Comparison of ENCODE assay signal across 8 cellular contexts in the genomic region with DNA sequence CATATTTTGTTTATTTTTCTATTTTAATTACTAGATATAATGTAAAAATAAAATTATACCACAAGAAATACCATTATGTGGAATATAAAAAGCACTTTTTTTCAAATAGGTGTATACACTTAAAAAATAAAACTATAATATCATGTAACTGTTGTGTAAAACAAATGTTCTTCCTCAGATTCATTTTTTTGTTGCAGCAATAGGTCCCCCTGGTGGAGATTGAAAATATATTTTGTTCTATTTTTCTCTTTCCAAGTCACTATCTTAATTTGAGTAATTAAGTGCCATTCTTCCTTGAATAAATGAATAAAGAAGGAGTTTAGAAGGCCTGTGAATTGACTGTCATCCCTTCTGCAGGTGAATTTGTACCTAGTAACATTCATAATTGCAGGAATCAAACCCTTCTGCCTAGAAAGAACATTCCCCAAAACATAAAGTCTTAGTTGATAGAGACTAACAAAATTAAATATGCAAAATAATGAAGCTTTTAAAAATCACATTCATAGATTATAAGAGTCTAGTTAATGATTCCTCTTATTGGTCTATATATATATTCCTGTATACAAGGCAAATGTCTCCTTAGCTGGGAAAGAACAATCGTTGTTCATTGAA. TPM values are rescaled to one million over a fixed set of nuclear protein-coding genes. Genes with fewer than 3 reads are reported as not detected.
A peak's percentile ranks its signal among the peaks of the same experiment; 100 is the strongest.
DNase-seq lines count a peak whose midpoint lies in the region; ATAC-seq and TF ChIP-seq lines count a peak whose summit lies in the region.

No MANE protein-coding gene starts in this region.

- H3K27ac Mint-ChIP-seq in mesothelial cell of epicardium = no peak overlapping the region

- H3K9me3 Mint-ChIP-seq in mesothelial cell of epicardium = peaks cover 3% of the 10 kb centered on the region

- peaks cover 15% of the 10 kb centered on the region for H3K4me1 Mint-ChIP-seq in mesothelial cell of epicardium

- no peak for ATAC-seq in HG03196 (IDR thresholded peaks at IDR 0.05; ENCODE audit: unreplicated experiment)
- no peak for ATAC-seq in HG02642 (IDR thresholded peaks at IDR 0.05; ENCODE audit: poor library complexity, unreplicated experiment)

- 82 to 89% methylated on average over 1 of the region's 1 CpG for WGBS in lower leg skin, 2 donors

- no peak overlapping the region for H3K4me3 Mint-ChIP-seq in mesothelial cell of epicardium

- TF ChIP-seq POLR2A in lower leg skin (IDR thresholded peaks at IDR 0.05) = no peak

- no peak overlapping the region for H3K4me3 ChIP-seq in lower leg skin (ENCODE audit: low read depth, poor library complexity, severe bottlenecking)

- H3K27me3 Mint-ChIP-seq in mesothelial cell of epicardium (ENCODE audit: low read depth) = no peaks in the 10 kb centered on the region

- DNase-seq in DMS 273 (lab: John Stamatoyannopoulos, UW; ENCODE audit: unreplicated experiment) (peak; percentile 54), astrocyte of the hippocampus (ENCODE audit: low read depth, low spot score) (peak; percentile 32), mesothelial cell of epicardium (ENCODE audit: low spot score in 2 of 2, unreplicated experiment in 2 of 2) (no peak), lower leg skin (ENCODE audit: low spot score in 2 of 2) (no peak)
- no peak for DNase-seq in activated naive CD4-positive, alpha-beta T cell treated with anti-CD3 and anti-CD28 coated beads, Interleukin-2, amount 50 U/mL, for 16 hours

- H3K36me3 Mint-ChIP-seq in mesothelial cell of epicardium = no peaks in the 10 kb centered on the region

- peak; percentile 56 for TF ChIP-seq CTCF in LNCAP (IDR thresholded peaks at IDR 0.05)
- peak; percentile 83 for TF ChIP-seq CTCF in mesothelial cell of epicardium (IDR thresholded peaks at IDR 0.05; ENCODE audit: unreplicated experiment)
- TF ChIP-seq CTCF in lower leg skin (IDR thresholded peaks at IDR 0.05) = no peak

- intact Hi-C loops in lower leg skin (cut with DNase I; ENCODE audit: low total_unique reads) = no loop called here

RNA-seq across cellular contexts. Expression of gene CETN3, which starts 23.4 kb away (rescaled TPM):
- total RNA-seq in mesothelial cell of epicardium = 32.9 to 35.5 TPM (median 34.2 TPM) in 3 replicates
- 10 to 100 TPM in 2 of 4 donors, 1 to 10 TPM in 2; 6.3 to 12.4 (median 8.6) TPM for total RNA-seq in lower leg skin

Comparison
In these comparisons a context has a peak if more than half of its experiments do, and no peak if none do; other contexts are left out.
1. DNase-seq: peak in DMS 273 (single experiment) and astrocyte of the hippocampus (single experiment); none in mesothelial cell of epicardium (0 of 2), lower leg skin (0 of 2) and activated naive CD4-positive, alpha-beta T cell treated with anti-CD3 and anti-CD28 coated beads, Interleukin-2, amount 50 U/mL, for 16 hours (single experiment).
2. CTCF ChIP-seq: peak in LNCAP (single experiment) and mesothelial cell of epicardium (single experiment); none in lower leg skin (0 of 3).